Comparison of ENCODE assay signal across 11 cellular contexts in the genomic region with DNA sequence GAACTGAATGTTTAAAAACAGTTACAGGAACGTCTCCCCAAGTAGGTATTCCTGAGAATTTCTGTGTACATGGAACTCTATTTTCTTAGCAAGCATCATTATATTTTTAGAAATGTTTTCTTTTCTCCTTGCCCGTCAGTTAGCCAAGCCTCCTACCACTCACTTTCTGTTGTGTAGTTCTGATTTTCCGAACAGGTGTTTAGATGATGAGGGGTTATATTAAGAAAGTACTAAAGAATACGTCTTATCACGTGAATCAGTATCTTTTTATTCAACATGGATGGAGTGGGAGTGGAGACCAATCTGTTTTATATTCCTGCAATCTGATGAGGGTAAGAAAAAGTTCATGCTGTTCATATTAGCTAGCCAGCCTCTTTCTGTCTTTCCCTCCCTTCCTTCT. TPM values are rescaled to one million over a fixed set of nuclear protein-coding genes. Genes with fewer than 3 reads are reported as not detected.
A peak's percentile ranks its signal among the peaks of the same experiment; 100 is the strongest.
DNase-seq lines count a peak whose midpoint lies in the region; ATAC-seq, FAIRE-seq and TF ChIP-seq lines count a peak whose summit lies in the region.
"Had no signal": no experiment of that assay in that cellular context is flagged by ENCODE, and none has a peak within 500 bp of the region (broad histone marks: within the 10 kb centered on the region; RNA-seq: fewer than 3 reads in every experiment).

No MANE protein-coding gene starts in this region.

- H3K4me3 ChIP-seq in left ventricle myocardium inferior (no peak overlapping the region), kidney (ENCODE audit: low read length in 2 of 2) (no peak overlapping the region), testis (no peak overlapping the region), smooth muscle cell (no peak overlapping the region)
- H3K4me3 ChIP-seq: pancreas had no signal

- intact Hi-C loops in left ventricle myocardium inferior (cut with micrococcal nuclease) (no loop called here), left ventricle myocardium superior (cut with micrococcal nuclease) (no loop called here), activated B cell treated with CpG ODN at 0.5 μM for 24 hours (cut with micrococcal nuclease) (loop anchor here (1.0 to 5.0 kb wide), 3 partner anchors 28 to 52 kb away; no protein-coding TSS in a partner anchor), kidney (cut with DNase I) (no loop called here), testis (cut with DNase I; ENCODE audit: low total_unique reads) (no loop called here)

- H3K4me3 Mint-ChIP-seq in activated B cell treated with CpG ODN at 0.5 μM for 24 hours, result peak overlapping the region; percentile 79

- POLR2A ChIA-PET in activated B cell treated with CpG ODN at 0.5 μM for 24 hours (lab: Charles Lee), result no interaction called here

- peaks cover 17% of the 10 kb centered on the region for H3K79me2 ChIP-seq in smooth muscle cell (ENCODE audit: low read depth)

- H3K9me3 ChIP-seq in left ventricle myocardium inferior (replicated peaks) (no peaks in the 10 kb centered on the region), kidney (ENCODE audit: control insufficient read depth in 1 of 2, low read length in 2 of 2) (no peaks in the 10 kb centered on the region), testis (no peaks in the 10 kb centered on the region), smooth muscle cell (replicated peaks; ENCODE audit: low read depth) (no peaks in the 10 kb centered on the region)
- H3K9me3 ChIP-seq: pancreas had no signal

- H3K27ac ChIP-seq in left ventricle myocardium inferior (replicated peaks) (peak overlapping the region; percentile 10), kidney (ENCODE audit: low read depth in 2 of 2, low read length in 2 of 2) (peak overlapping the region; percentile 74 to 84), testis (peak overlapping the region; percentile 72 to 86), smooth muscle cell (ENCODE audit: low read depth) (no peak overlapping the region)

- H3K9me3 Mint-ChIP-seq in activated B cell treated with CpG ODN at 0.5 μM for 24 hours, result no peaks in the 10 kb centered on the region

- no peak overlapping the region for H3K4me2 ChIP-seq in smooth muscle cell

- peaks cover 72% of the 10 kb centered on the region for H4K20me1 ChIP-seq in smooth muscle cell (ENCODE audit: low read depth)

- CTCF ChIA-PET in activated B cell treated with CpG ODN at 0.5 μM for 24 hours (lab: Charles Lee), result interaction anchor here (0.7 to 1.3 kb wide), 2 partner anchors 42 to 312 kb away, joined by 3 read pairs; no protein-coding TSS in a partner anchor

- no peaks in the 10 kb centered on the region for H3K36me3 ChIP-seq in left ventricle myocardium inferior
- peaks cover 4 to 6% of the 10 kb centered on the region in 2 donors for H3K36me3 ChIP-seq in kidney (ENCODE audit: control insufficient read depth in 1 of 2, insufficient read depth in 2 of 2, low read length in 2 of 2)
- no peaks in the 10 kb centered on the region for H3K36me3 ChIP-seq in testis (ENCODE audit: low read depth, missing control alignments)
- H3K36me3 ChIP-seq in smooth muscle cell (ENCODE audit: low read depth), result no peaks in the 10 kb centered on the region
- H3K36me3 ChIP-seq: pancreas had no signal

- 27 to 38% methylated on average over 5 of the region's 5 CpGs for whole genome bisulfite sequencing in testis, 2 donors
- 91% methylated on average over 5 of the region's 5 CpGs for WGBS in smooth muscle cell (ENCODE audit: low lambda C conversion rate)

- TF ChIP-seq CTCF in left ventricle myocardium inferior (IDR thresholded peaks at IDR 0.05; ENCODE audit: borderline replicate concordance) (no peak), activated B cell treated with CpG ODN at 0.5 μM for 24 hours (IDR thresholded peaks at IDR 0.05) (no peak), kidney (IDR thresholded peaks at IDR 0.05; ENCODE audit: borderline replicate concordance, extremely low read depth, insufficient read depth) (no peak), testis (IDR thresholded peaks at IDR 0.05) (no peak), smooth muscle cell (IDR thresholded peaks at IDR 0.05; ENCODE audit: borderline replicate concordance, insufficient read depth, poor library complexity, severe bottlenecking) (no peak)

- peak overlapping the region; percentile 74 for H3K27ac Mint-ChIP-seq in activated B cell treated with CpG ODN at 0.5 μM for 24 hours

- H3K4me1 ChIP-seq in left ventricle myocardium inferior, result peaks cover 73% of the 10 kb centered on the region
- peaks cover 28 to 35% of the 10 kb centered on the region in 2 donors for H3K4me1 ChIP-seq in kidney (ENCODE audit: control insufficient read depth in 1 of 2, insufficient read depth in 1 of 2, low read depth in 1 of 2, low read length in 2 of 2)
- peaks cover 85% of the 10 kb centered on the region for H3K4me1 ChIP-seq in testis
- H3K4me1 ChIP-seq in smooth muscle cell (ENCODE audit: low read depth), result peaks cover 56% of the 10 kb centered on the region
- H3K4me1 ChIP-seq: pancreas had no signal

- no peak for FAIRE-seq in kidney (lab: Jason Lieb, UNC)
- FAIRE-seq: pancreas, RCC 7860 had no signal

- H3K36me3 Mint-ChIP-seq in activated B cell treated with CpG ODN at 0.5 μM for 24 hours (ENCODE audit: low read depth), result peaks cover 26% of the 10 kb centered on the region

- no peak for TF ChIP-seq POLR2A in testis (IDR thresholded peaks at IDR 0.05)

- no peaks in the 10 kb centered on the region for H3F3A ChIP-seq in smooth muscle cell (ENCODE audit: low read depth)

- H2AFZ ChIP-seq in smooth muscle cell (ENCODE audit: low read depth), result no peak overlapping the region

- no peaks in the 10 kb centered on the region for H3K27me3 ChIP-seq in left ventricle myocardium inferior (ENCODE audit: low read depth)
- no peaks in the 10 kb centered on the region for H3K27me3 ChIP-seq in testis
- H3K27me3 ChIP-seq in smooth muscle cell (ENCODE audit: low read depth), result no peaks in the 10 kb centered on the region
- H3K27me3 ChIP-seq: pancreas had no signal

- peaks cover 43% of the 10 kb centered on the region for H3K4me1 Mint-ChIP-seq in activated B cell treated with CpG ODN at 0.5 μM for 24 hours

- no peaks in the 10 kb centered on the region for H3K27me3 Mint-ChIP-seq in activated B cell treated with CpG ODN at 0.5 μM for 24 hours

- DNase-seq in left ventricle myocardium inferior, result no peak
- DNase-seq in left ventricle myocardium superior, result no peak
- DNase-seq in activated B cell treated with CpG ODN at 0.5 μM for 24 hours, result no peak
- DNase-seq in kidney, result no peak
- no peak for DNase-seq in testis
- no peak for DNase-seq in NCI-H1092 (lab: John Stamatoyannopoulos, UW)
- DNase-seq in smooth muscle cell (lab: John Stamatoyannopoulos, UW; ENCODE audit: unreplicated experiment), result no peak
- DNase-seq in AG08395 (ENCODE audit: low spot score), result no peak
- DNase-seq: aorta, pancreas had no signal

- H3K9ac ChIP-seq in kidney (ENCODE audit: low read length in 2 of 2) (peak overlapping the region in 1 of 2 donors; percentile 46), smooth muscle cell (ENCODE audit: low read depth) (no peak overlapping the region)

- ATAC-seq in left ventricle myocardium superior, result no peak
- no peak for ATAC-seq in activated B cell treated with CpG ODN at 0.5 μM for 24 hours (ENCODE audit: low read depth)

RNA-seq across cellular contexts. Expression of gene MSI2, which starts 29.4 kb away (rescaled TPM):
- 118 TPM for total RNA-seq in left ventricle myocardium inferior
- total RNA-seq in left ventricle myocardium superior, result 90.7 TPM
- total RNA-seq in activated B cell treated with CpG ODN at 0.5 μM for 24 hours, result 93.2 and 102 TPM in 2 replicates
- 151 TPM for total RNA-seq in kidney
- 69.2 TPM for polyA plus RNA-seq in kidney (ENCODE audit: insufficient read depth, low read depth, low replicate concordance)
- 100 to 1,000 TPM in 1 of 2 donors, 10 to 100 TPM in 1; 76.6 to 106 TPM for total RNA-seq in testis
- 46.5 TPM for polyA plus RNA-seq in testis (ENCODE audit: insufficient read depth, low read depth, low replicate concordance)
- 31.5 and 36.5 TPM in 2 replicates for total RNA-seq in smooth muscle cell
- 5.7 and 8.1 TPM in 2 replicates for polyA plus RNA-seq in smooth muscle cell
